Comparison of ENCODE assay signal across 11 cellular contexts in the genomic region with DNA sequence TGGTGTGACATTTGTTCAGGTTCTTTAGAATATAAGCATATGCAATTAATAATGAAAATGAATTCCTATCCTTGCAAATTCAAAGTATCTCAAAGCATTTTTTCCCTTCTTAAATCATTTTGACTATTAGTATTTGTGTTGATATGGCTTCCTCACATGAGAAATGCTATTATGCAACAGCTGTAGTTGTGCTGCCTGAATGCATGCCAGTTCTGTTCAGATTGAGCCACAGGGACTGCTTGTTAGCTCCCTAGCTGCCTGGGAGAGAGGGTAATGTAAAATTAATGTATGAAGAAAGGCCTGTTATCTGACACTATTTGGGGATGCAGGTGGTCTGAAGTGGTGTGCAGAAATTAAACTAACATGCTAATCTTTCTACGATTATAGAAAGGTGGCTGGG. TPM values are rescaled to one million over a fixed set of nuclear protein-coding genes. Genes with fewer than 3 reads are reported as not detected.
A peak's percentile ranks its signal among the peaks of the same experiment; 100 is the strongest.
DNase-seq lines count a peak whose midpoint lies in the region; ATAC-seq and TF ChIP-seq lines count a peak whose summit lies in the region.
"Had no signal": no experiment of that assay in that cellular context is flagged by ENCODE, and none has a peak within 500 bp of the region (broad histone marks: within the 10 kb centered on the region; RNA-seq: fewer than 3 reads in every experiment).

No MANE protein-coding gene starts in this region.

- TF ChIP-seq CTCF in AG10803 (conservative IDR thresholded peaks at IDR 0.05; ENCODE audit: low read length): no peak
- TF ChIP-seq CTCF in esophagus squamous epithelium (IDR thresholded peaks at IDR 0.05): no peak
- no peak for TF ChIP-seq CTCF in ovary (IDR thresholded peaks at IDR 0.05)
- TF ChIP-seq CTCF in GM13976 (IDR thresholded peaks at IDR 0.05; ENCODE audit: borderline replicate concordance, control extremely low read depth, extremely low read depth, insufficient read depth, missing control alignments): no peak

- ATAC-seq in GM18520 (IDR thresholded peaks at IDR 0.05; ENCODE audit: unreplicated experiment): no peak
- ATAC-seq in GM19467 (IDR thresholded peaks at IDR 0.05; ENCODE audit: unreplicated experiment): no peak

- 0% methylated on average over 1 of the region's 1 CpG for WGBS in esophagus squamous epithelium, 2 donors
- 0 to 11% (median 8%) methylated on average over 1 of the region's 1 CpG for WGBS in ovary, 3 donors

- intact Hi-C loops in esophagus squamous epithelium (cut with DNase I) (no loop called here), ovary (cut with DNase I) (no loop called here)

- H3K27me3 ChIP-seq in esophagus squamous epithelium: no peaks in the 10 kb centered on the region
- no peaks in the 10 kb centered on the region for H3K27me3 ChIP-seq in ovary
- H3K27me3 ChIP-seq: ascending aorta had no signal

- TF ChIP-seq EP300 in ovary (IDR thresholded peaks at IDR 0.05): no peak

- H3K27ac ChIP-seq in esophagus squamous epithelium: peak overlapping the region in 3 of 4 donors; percentile 61 to 69 (median 66)
- peak overlapping the region in 1 of 2 donors; percentile 58 for H3K27ac ChIP-seq in ovary

- H3K4me1 ChIP-seq in esophagus squamous epithelium (peaks cover 5 to 84% (median 53%) of the 10 kb centered on the region in 3 donors), ovary (ENCODE audit: insufficient read depth) (peaks cover 47% of the 10 kb centered on the region)

- DNase-seq in AG10803 (ENCODE audit: low read depth) (peak; percentile 91), MV-4-11 (lab: John Stamatoyannopoulos, UW) (peak; percentile 19), esophagus squamous epithelium (lab: John Stamatoyannopoulos, UW) (no peak), ovary (peak; percentile 48 to 82 (median 71)), GM13976 (ENCODE audit: low spot score) (no peak)
- no peak for DNase-seq in stimulated activated CD4-positive, alpha-beta T cell treated with anti-CD3 and anti-CD28 coated beads, Interleukin-4, amount 100 ng/mL, for 1 hour
- DNase-seq: activated CD4-positive, alpha-beta T cell treated with anti-CD3 and anti-CD28 coated beads, Interleukin-2, amount 50 U/mL, for 1 hour; COR-L47 had no signal

- TF ChIP-seq POLR2A in esophagus squamous epithelium (IDR thresholded peaks at IDR 0.05) (no peak), ovary (IDR thresholded peaks at IDR 0.05) (no peak)

- H3K4me3 ChIP-seq in AG10803 (ENCODE audit: low read length) (no peak overlapping the region), esophagus squamous epithelium (no peak overlapping the region), ovary (no peak overlapping the region)
- H3K4me3 ChIP-seq: ascending aorta had no signal

- in situ Hi-C loops in GM13976 (cut with MboI; ENCODE audit: low sequenced_read_pairs, unreplicated experiment): no loop called here

- H3K36me3 ChIP-seq in esophagus squamous epithelium (no peaks in the 10 kb centered on the region), ovary (no peaks in the 10 kb centered on the region)
- H3K36me3 ChIP-seq: ascending aorta had no signal

- H3K9me3 ChIP-seq in esophagus squamous epithelium: no peaks in the 10 kb centered on the region
- H3K9me3 ChIP-seq in ovary: no peaks in the 10 kb centered on the region
- H3K9me3 ChIP-seq: ascending aorta had no signal

RNA-seq across cellular contexts. Expression of a gene that starts 45.5 kb away (rescaled TPM):
- total RNA-seq in esophagus squamous epithelium (10 to 100 TPM in 1 of 4 donors, 1 to 10 TPM in 3; 1.9 to 14.5 (median 4.1) TPM), ovary (10 to 100 TPM; 17.0 to 33.1 (median 23.2) TPM)
- 10 to 100 TPM; 18.4 to 28.4 TPM for polyA plus RNA-seq in ovary

Comparison
In these comparisons a context has a peak if more than half of its experiments do, and no peak if none do; other contexts are left out.
1. DNase-seq: peak in AG10803 (single experiment), MV-4-11 (single experiment) and ovary (5 of 5); none in esophagus squamous epithelium (single experiment), stimulated activated CD4-positive, alpha-beta T cell treated with anti-CD3 and anti-CD28 coated beads, Interleukin-4, amount 100 ng/mL, for 1 hour (single experiment) and GM13976 (single experiment).